In the genomic region with DNA sequence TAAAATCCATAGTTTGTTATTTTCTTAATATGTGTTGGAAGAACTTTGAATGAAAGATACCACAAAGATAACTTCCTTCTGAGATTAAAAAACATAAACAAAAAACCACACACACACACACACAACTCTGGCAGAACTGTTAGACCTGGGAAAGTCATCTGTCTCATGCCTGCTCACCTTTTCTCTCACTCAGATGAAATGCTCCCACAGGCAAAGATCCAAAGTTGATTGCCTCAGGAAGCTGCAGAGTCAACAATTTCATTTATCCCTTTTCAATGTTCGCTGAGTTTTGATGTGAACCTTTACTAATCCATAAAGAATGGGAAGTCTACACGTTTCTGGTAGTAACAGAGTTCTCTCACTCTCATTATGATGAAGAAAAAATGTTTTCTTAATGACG, we compare ENCODE assay signal across 17 cellular contexts.
"Had no signal": no experiment of that assay in that cellular context is flagged by ENCODE, and none has a peak within 500 bp of the region (broad histone marks: within the 10 kb centered on the region; RNA-seq: fewer than 3 reads in every experiment).

No MANE protein-coding gene starts in this region.

- H3K27ac ChIP-seq: coronary artery, dorsolateral prefrontal cortex, psoas muscle, sigmoid colon, skin epidermis had no signal

- H3K27me3 ChIP-seq: dorsolateral prefrontal cortex, sigmoid colon had no signal

- H3K9me3 ChIP-seq: psoas muscle, sigmoid colon had no signal

- H3K4me1 ChIP-seq: psoas muscle, sigmoid colon had no signal

- ATAC-seq: psoas muscle had no signal

- H3K4me3 ChIP-seq: coronary artery, dorsolateral prefrontal cortex, lung, psoas muscle, sigmoid colon, skin epidermis had no signal

- DNase-seq: dorsolateral prefrontal cortex; effector CD8-positive, alpha-beta T cell; foreskin melanocyte; head of caudate nucleus; hippocampal formation; mesendoderm; naive B cell; psoas muscle; retina; sigmoid colon; stimulated activated CD4-positive, alpha-beta T cell treated with anti-CD3 and anti-CD28 coated beads, Interleukin-2, amount 100 ng/mL, for 24 hours; stimulated activated CD4-positive, alpha-beta T cell treated with anti-CD3 and anti-CD28 coated beads, Interleukin-4, amount 100 ng/mL, for 4 hours; stimulated activated naive CD4-positive, alpha-beta T cell treated with Interleukin-2 at 50 U/mL for 16 hours; trophoblast cell had no signal
